8 cellular contexts compared by ENCODE assay signal in genomic region chr17:36703860-36704266, GRCh38.
DNase-seq lines count a peak whose midpoint lies in the region; ATAC-seq and TF ChIP-seq lines count a peak whose summit lies in the region.

No MANE protein-coding gene starts in this region.

- H3K4me2 ChIP-seq in HCT116 (ENCODE audit: low read length) = no peak overlapping the region

- H3K9me3 ChIP-seq in HCT116 (ENCODE audit: control insufficient read depth in 1 of 2, insufficient read depth in 1 of 2, low read depth in 1 of 2, low read length in 2 of 2) (no peaks in the 10 kb centered on the region), liver (ENCODE audit: control insufficient read depth in 4 of 4, low read length in 3 of 4) (no peaks in the 10 kb centered on the region)

- ATAC-seq in HCT116 (no peak), T-cell (replicated peaks in 1 of 4) (peak; percentile 34 to 61 (median 56)), HG03469 (IDR thresholded peaks at IDR 0.05; ENCODE audit: unreplicated experiment) (no peak), HG02852 (IDR thresholded peaks at IDR 0.05; ENCODE audit: unreplicated experiment) (no peak)

- H3K4me1 ChIP-seq in HCT116 (ENCODE audit: control insufficient read depth in 1 of 2, insufficient read depth in 2 of 2, low read length in 2 of 2) (no peaks in the 10 kb centered on the region), liver (ENCODE audit: control insufficient read depth in 4 of 4, insufficient read depth in 4 of 4, low read length in 3 of 4) (peaks cover 0 to 4% (median 2%) of the 10 kb centered on the region in 4 donors)

- 9% methylated on average over 36 of the region's 36 CpGs for WGBS in liver

- TF ChIP-seq POLR2A in HCT116 (IDR thresholded peaks at IDR 0.05; ENCODE audit: borderline replicate concordance, extremely low read depth, insufficient read depth, insufficient read length) = no peak

- peaks cover 0 to 7% (median 2%) of the 10 kb centered on the region in 3 donors for H3K4me1 Mint-ChIP-seq in T-cell
- no peaks in the 10 kb centered on the region for H3K4me1 Mint-ChIP-seq in type B pancreatic cell (ENCODE audit: unreplicated experiment)

- H3K36me3 ChIP-seq in HCT116 (ENCODE audit: control insufficient read depth in 1 of 2, insufficient read depth in 2 of 2, low read length in 2 of 2) (no peaks in the 10 kb centered on the region), liver (ENCODE audit: control insufficient read depth in 4 of 4, insufficient read depth in 3 of 4, low read depth in 1 of 4, low read length in 3 of 4) (no peaks in the 10 kb centered on the region)

- BruUV-seq in HCT116 (replicated peaks; lab: Mats Ljungman, UMichigan) = no TSS peak

- H3K9ac ChIP-seq in HCT116 (ENCODE audit: low read length) (no peak overlapping the region), liver (ENCODE audit: low read depth in 1 of 2, low read length in 2 of 2) (no peak overlapping the region)

- CTCF ChIA-PET in HCT116 (lab: Charles Lee) = no interaction called here
- CTCF ChIA-PET in T-cell (lab: Charles Lee) = no interaction called here

- no peak for TF ChIP-seq CTCF in HCT116 (IDR thresholded peaks at IDR 0.05 in 2 of 3, conservative IDR thresholded peaks at IDR 0.05 in 1 of 3; ENCODE audit: borderline replicate concordance in 1 of 3, insufficient read depth in 1 of 3, low read depth in 2 of 3, low read length in 2 of 3)
- TF ChIP-seq CTCF in astrocyte of the spinal cord (IDR thresholded peaks at IDR 0.05; ENCODE audit: low read depth, low read length) = no peak
- no peak for TF ChIP-seq CTCF in liver (IDR thresholded peaks at IDR 0.05; ENCODE audit: low read depth, low read length, missing input control)
- no peak for TF ChIP-seq CTCF in type B pancreatic cell (conservative IDR thresholded peaks at IDR 0.05)

- in situ Hi-C loops in astrocyte of the spinal cord (cut with HindIII; ENCODE audit: low sequenced_read_pairs) = no loop called here

- intact Hi-C loops in HCT116 (cut with micrococcal nuclease) = loop anchor here (10.0 kb wide), 1 partner anchor 81 kb away; no protein-coding TSS in a partner anchor

- H3K27me3 Mint-ChIP-seq in T-cell = peaks cover 41 to 57% of the 10 kb centered on the region in 2 donors
- H3K27me3 Mint-ChIP-seq in type B pancreatic cell = peaks cover 78% of the 10 kb centered on the region

- peaks cover 18% of the 10 kb centered on the region for H3K27me3 ChIP-seq in HCT116 (ENCODE audit: insufficient read depth, low read length)
- peaks cover 0 to 4% (median 0%) of the 10 kb centered on the region in 4 donors for H3K27me3 ChIP-seq in liver (ENCODE audit: control insufficient read depth in 4 of 4, insufficient read depth in 4 of 4, low read length in 3 of 4)

- H3K4me3 ChIP-seq in HCT116 (replicated peaks in 1 of 2; ENCODE audit: low read depth in 1 of 2, low read length in 2 of 2) (no peak overlapping the region), astrocyte of the spinal cord (ENCODE audit: low read depth, low read length) (no peak overlapping the region), liver (ENCODE audit: low read depth in 1 of 3, low read length in 3 of 3) (no peak overlapping the region)

- DNase-seq in HCT116 (ENCODE audit: low read depth, low spot score) = no peak
- peak in 27 of 34 experiments; percentile 12 to 56 (median 38) for DNase-seq in T-cell
- DNase-seq in astrocyte of the spinal cord (ENCODE audit: low read depth, low spot score) = peak; percentile 16
- DNase-seq in type B pancreatic cell (ENCODE audit: extremely low spot score, unreplicated experiment) = peak; percentile 88
- DNase-seq in NCI-H446 (lab: John Stamatoyannopoulos, UW) = no peak

- POLR2A ChIA-PET in HCT116 (lab: Charles Lee) (no interaction called here), T-cell (lab: Charles Lee) (no interaction called here)

- RAD21 ChIA-PET in HCT116 (lab: Charles Lee; ENCODE audit: low non-redundant PET in 1 of 2, low total read pairs in 2 of 2, uncharacterized antibody in 2 of 2, unreplicated experiment in 2 of 2) = no interaction called here

- no peaks in the 10 kb centered on the region for H4K20me1 ChIP-seq in HCT116 (ENCODE audit: insufficient read depth)

- H3K27ac Mint-ChIP-seq in T-cell (no peak overlapping the region), type B pancreatic cell (no peak overlapping the region)

- H3K9me3 Mint-ChIP-seq in T-cell (no peaks in the 10 kb centered on the region), type B pancreatic cell (no peaks in the 10 kb centered on the region)

- H2AFZ ChIP-seq in HCT116 (ENCODE audit: low read depth, low read length, poor library complexity, severe bottlenecking) = no peak overlapping the region

- H3K9me2 ChIP-seq in HCT116 (ENCODE audit: insufficient read depth) = no peaks in the 10 kb centered on the region

- H3K4me3 Mint-ChIP-seq in T-cell (no peak overlapping the region), type B pancreatic cell (no peak overlapping the region)

- H3K79me2 ChIP-seq in HCT116 (ENCODE audit: insufficient read depth, low read length) = no peaks in the 10 kb centered on the region

- H3K36me3 Mint-ChIP-seq in T-cell = no peaks in the 10 kb centered on the region
- no peaks in the 10 kb centered on the region for H3K36me3 Mint-ChIP-seq in type B pancreatic cell

- TF ChIP-seq RAD21 in HCT116 (IDR thresholded peaks at IDR 0.05; ENCODE audit: low read depth) = no peak
- no peak for TF ChIP-seq RAD21 in liver (IDR thresholded peaks at IDR 0.05)

- H3K27ac ChIP-seq in HCT116 (ENCODE audit: low read depth, low read length) = no peak overlapping the region
- H3K27ac ChIP-seq in liver (ENCODE audit: low read depth in 1 of 2, low read length in 2 of 2) = no peak overlapping the region

TF ChIP-seq in HCT116, 20 proteins besides CTCF, POLR2A, EP300 and RAD21:
- TF ChIP-seq REST (IDR thresholded peaks at IDR 0.05; ENCODE audit: low read depth) = peak; percentile 76
- TF ChIP-seq FOSL1 (IDR thresholded peaks at IDR 0.05; ENCODE audit: low read depth) = no peak
- no peak for TF ChIP-seq ZFX (IDR thresholded peaks at IDR 0.05)
- no peak for TF ChIP-seq POLR2AphosphoS5 (IDR thresholded peaks at IDR 0.05; ENCODE audit: low read depth, low read length)

TF ChIP-seq in liver, 16 proteins besides CTCF, POLR2A, EP300 and RAD21:
- TF ChIP-seq YY1 (IDR thresholded peaks at IDR 0.05) = no peak
- TF ChIP-seq REST (IDR thresholded peaks at IDR 0.05) = peak; percentile 98
- no peak for TF ChIP-seq FOXA2 (IDR thresholded peaks at IDR 0.05)
- TF ChIP-seq SP1 (IDR thresholded peaks at IDR 0.05) = no peak

Comparison
In these comparisons a context has a peak if more than half of its experiments do, and no peak if none do; other contexts are left out.
1. ATAC-seq: peak in T-cell (4 of 4); none in HCT116 (single experiment), HG03469 (single experiment) and HG02852 (single experiment).
2. DNase-seq: peak in T-cell (27 of 34), astrocyte of the spinal cord (single experiment) and type B pancreatic cell (single experiment); none in HCT116 (single experiment) and NCI-H446 (0 of 2).